27 cellular contexts compared by ENCODE assay signal in the genomic region with DNA sequence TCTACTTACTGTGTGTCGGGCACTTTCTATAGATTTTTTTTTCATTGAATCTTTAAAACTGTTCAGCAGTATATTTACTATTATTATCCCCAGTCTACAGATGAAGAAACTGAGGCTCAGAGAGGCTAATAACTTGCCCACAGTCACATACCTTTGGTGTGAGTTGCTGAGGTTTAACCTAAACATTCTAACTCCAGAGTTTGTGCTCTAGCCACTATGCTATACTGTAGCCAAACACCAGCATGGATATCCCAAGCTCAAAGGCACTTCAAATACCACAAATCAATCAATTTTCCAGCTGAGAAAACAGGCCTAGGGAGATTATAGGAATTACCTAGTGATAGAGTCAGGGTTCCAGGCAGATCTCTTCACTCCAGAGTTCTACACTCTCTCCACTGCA. TPM values are rescaled to one million over a fixed set of nuclear protein-coding genes. Genes with fewer than 3 reads are reported as not detected.
A peak's percentile ranks its signal among the peaks of the same experiment; 100 is the strongest.
DNase-seq lines count a peak whose midpoint lies in the region; ATAC-seq, FAIRE-seq and TF ChIP-seq lines count a peak whose summit lies in the region.
"Had no signal": no experiment of that assay in that cellular context is flagged by ENCODE, and none has a peak within 500 bp of the region (broad histone marks: within the 10 kb centered on the region; RNA-seq: fewer than 3 reads in every experiment).

No MANE protein-coding gene starts in this region.

- no peak overlapping the region for H3K4me2 ChIP-seq in GM23338

- H3K4me3 ChIP-seq in GM23338: no peak overlapping the region
- no peak overlapping the region for H3K4me3 ChIP-seq in RWPE2 (ENCODE audit: severe bottlenecking)
- no peak overlapping the region for H3K4me3 ChIP-seq in coronary artery
- H3K4me3 ChIP-seq: gastroesophageal sphincter, tibial nerve had no signal

- H3K27me3 Mint-ChIP-seq in GM23338 (ENCODE audit: insufficient read depth, low read depth, poor library complexity) (peaks cover 1% of the 10 kb centered on the region), osteocyte (ENCODE audit: unreplicated experiment) (no peaks in the 10 kb centered on the region)
- H3K27me3 Mint-ChIP-seq: activated naive CD8-positive, alpha-beta T cell; activated T-helper 17 cell treated with anti-CD3 and anti-CD28 coated beads, Interleukin-2, amount 50 U/mL, for 72 hours; IgD-negative memory B cell; stimulated activated naive CD8-positive, alpha-beta T cell treated with anti-CD3 and anti-CD28 coated beads, Interleukin-15, amount 100 ng/mL, for 72 hours had no signal

- no peaks in the 10 kb centered on the region for H3K79me2 ChIP-seq in GM23338 (replicated peaks; ENCODE audit: insufficient read depth)

- FAIRE-seq in GM19239 (lab: Jason Lieb, UNC): no peak

- H3K27ac ChIP-seq in GM23338 (ENCODE audit: low read depth) (no peak overlapping the region), RWPE2 (ENCODE audit: poor library complexity, severe bottlenecking) (peak overlapping the region; percentile 6), coronary artery (peak overlapping the region; percentile 48 to 79)
- H3K27ac ChIP-seq: WERI-Rb-1 had no signal

- H4K20me1 ChIP-seq in GM23338 (replicated peaks; ENCODE audit: insufficient read depth): no peaks in the 10 kb centered on the region

- H3K4me3 Mint-ChIP-seq in GM23338 (no peak overlapping the region), osteocyte (ENCODE audit: unreplicated experiment) (no peak overlapping the region)
- H3K4me3 Mint-ChIP-seq: activated naive CD8-positive, alpha-beta T cell; activated T-helper 17 cell treated with anti-CD3 and anti-CD28 coated beads, Interleukin-2, amount 50 U/mL, for 72 hours; stimulated activated naive CD8-positive, alpha-beta T cell treated with anti-CD3 and anti-CD28 coated beads, Interleukin-15, amount 100 ng/mL, for 72 hours had no signal

- no peak for ATAC-seq in GM23338
- no peak for ATAC-seq in RWPE2 (ENCODE audit: low read depth)
- ATAC-seq: activated T-helper 17 cell treated with anti-CD3 and anti-CD28 coated beads, Interleukin-2, amount 50 U/mL, for 72 hours; stimulated activated naive CD8-positive, alpha-beta T cell treated with anti-CD3 and anti-CD28 coated beads, Interleukin-15, amount 100 ng/mL, for 72 hours had no signal

- H3K4me1 ChIP-seq in GM23338 (ENCODE audit: insufficient read depth) (no peaks in the 10 kb centered on the region), RWPE2 (ENCODE audit: insufficient read depth, poor library complexity, severe bottlenecking) (no peaks in the 10 kb centered on the region)
- H3K4me1 ChIP-seq: BE2C had no signal

- DNase-seq in GM23338 (ENCODE audit: low spot score): no peak
- no peak for DNase-seq in RWPE2 (ENCODE audit: low spot score)
- DNase-seq in coronary artery (ENCODE audit: low spot score): no peak
- no peak for DNase-seq in osteocyte (ENCODE audit: extremely low spot score, unreplicated experiment)
- DNase-seq in SHP77 (lab: John Stamatoyannopoulos, UW): no peak
- DNase-seq in NCI-H446 treated with DMSO at 0.1 percent for 48 hours (lab: John Stamatoyannopoulos, UW): no peak
- no peak for DNase-seq in GM19239 (ENCODE audit: insufficient read length, low spot score)
- DNase-seq: activated CD4-positive, alpha-beta T cell treated with anti-CD3 and anti-CD28 coated beads, Interleukin-2, amount 50 U/mL, for 1 hour; BE2C; COR-L47; DND-41; NCI-H1417 treated with DMSO at 0.1 percent for 48 hours; NCI-H510A treated with DMSO at 0.1 percent for 48 hours; NK-92 treated with Interleukin-12 subunit alpha and Interleukin-12 subunit beta, amount 100 ng/mL, for 24 hours; occipital lobe; retina; stimulated activated CD4-positive, alpha-beta T cell treated with anti-CD3 and anti-CD28 coated beads, Interleukin-12 subunit alpha, Interleukin-12 subunit beta, amount 100 ng/mL, for 4 hours; stimulated activated CD4-positive, alpha-beta T cell treated with anti-CD3 and anti-CD28 coated beads, Interleukin-4, amount 100 ng/mL, for 4 hours; stimulated activated naive CD8-positive, alpha-beta T cell treated with anti-CD3 and anti-CD28 coated beads, Interleukin-15, amount 100 ng/mL, for 72 hours; WERI-Rb-1 had no signal

- H3K36me3 ChIP-seq in GM23338 (ENCODE audit: insufficient read depth) (no peaks in the 10 kb centered on the region), RWPE2 (ENCODE audit: low read depth) (no peaks in the 10 kb centered on the region)
- H3K36me3 ChIP-seq: BE2C, gastroesophageal sphincter, tibial nerve, WERI-Rb-1 had no signal

- no peaks in the 10 kb centered on the region for H3K36me3 Mint-ChIP-seq in GM23338 (ENCODE audit: low read depth)
- H3K36me3 Mint-ChIP-seq in osteocyte (ENCODE audit: unreplicated experiment): no peaks in the 10 kb centered on the region
- H3K36me3 Mint-ChIP-seq: IgD-negative memory B cell had no signal

- TF ChIP-seq CTCF in GM23338 (conservative IDR thresholded peaks at IDR 0.05; ENCODE audit: low read depth in 2 of 2) (no peak), RWPE2 (IDR thresholded peaks at IDR 0.05; ENCODE audit: poor library complexity, severe bottlenecking) (no peak), coronary artery (IDR thresholded peaks at IDR 0.05) (no peak), osteocyte (IDR thresholded peaks at IDR 0.05) (no peak)

- H3K27me3 ChIP-seq in GM23338 (ENCODE audit: insufficient read depth): no peaks in the 10 kb centered on the region
- no peaks in the 10 kb centered on the region for H3K27me3 ChIP-seq in RWPE2 (ENCODE audit: insufficient read depth, poor library complexity, severe bottlenecking)
- H3K27me3 ChIP-seq: BE2C, gastroesophageal sphincter, tibial nerve had no signal

- H3K4me1 Mint-ChIP-seq in GM23338 (no peaks in the 10 kb centered on the region), osteocyte (ENCODE audit: unreplicated experiment) (peaks cover 44% of the 10 kb centered on the region)
- H3K4me1 Mint-ChIP-seq: activated T-helper 17 cell treated with anti-CD3 and anti-CD28 coated beads, Interleukin-2, amount 50 U/mL, for 72 hours; stimulated activated naive CD8-positive, alpha-beta T cell treated with anti-CD3 and anti-CD28 coated beads, Interleukin-15, amount 100 ng/mL, for 72 hours had no signal

- no peaks in the 10 kb centered on the region for H3K9me3 ChIP-seq in RWPE2 (ENCODE audit: severe bottlenecking)
- H3K9me3 ChIP-seq: BE2C, gastroesophageal sphincter had no signal

- no peaks in the 10 kb centered on the region for H3K9me2 ChIP-seq in GM23338 (ENCODE audit: insufficient read depth)

- no peak overlapping the region for H3K27ac Mint-ChIP-seq in GM23338
- H3K27ac Mint-ChIP-seq in osteocyte (ENCODE audit: unreplicated experiment): peak overlapping the region; percentile 86
- H3K27ac Mint-ChIP-seq: activated naive CD8-positive, alpha-beta T cell; activated T-helper 17 cell treated with anti-CD3 and anti-CD28 coated beads, Interleukin-2, amount 50 U/mL, for 72 hours; IgD-negative memory B cell; stimulated activated naive CD8-positive, alpha-beta T cell treated with anti-CD3 and anti-CD28 coated beads, Interleukin-15, amount 100 ng/mL, for 72 hours had no signal

- H2AFZ ChIP-seq in GM23338: peak overlapping the region; percentile 68; the same call in 1 of the 2 replicates

- no peaks in the 10 kb centered on the region for H3F3A ChIP-seq in GM23338 (replicated peaks; ENCODE audit: low read depth)

- H3K9me3 Mint-ChIP-seq in GM23338 (no peaks in the 10 kb centered on the region; the same call in 1 of the 3 replicates), osteocyte (ENCODE audit: unreplicated experiment) (no peaks in the 10 kb centered on the region)
- H3K9me3 Mint-ChIP-seq: activated T-helper 17 cell treated with anti-CD3 and anti-CD28 coated beads, Interleukin-2, amount 50 U/mL, for 72 hours; stimulated activated naive CD8-positive, alpha-beta T cell treated with anti-CD3 and anti-CD28 coated beads, Interleukin-15, amount 100 ng/mL, for 72 hours had no signal

TF ChIP-seq in GM23338, 12 proteins besides CTCF, POLR2A, EP300 and RAD21:
- TF ChIP-seq EZH2phosphoT487 (IDR thresholded peaks at IDR 0.05; ENCODE audit: unreplicated experiment) (no peak), ZNF331 (CRISPR knock-in tag; IDR thresholded peaks at IDR 0.05; ENCODE audit: low read depth) (no peak), JUNB (IDR thresholded peaks at IDR 0.05; ENCODE audit: unreplicated experiment) (no peak), STAT1 (IDR thresholded peaks at IDR 0.05; ENCODE audit: unreplicated experiment) (no peak), CREB1 (CRISPR knock-in tag; IDR thresholded peaks at IDR 0.05; ENCODE audit: low read depth) (no peak)
- TF ChIP-seq, protein P1, sequence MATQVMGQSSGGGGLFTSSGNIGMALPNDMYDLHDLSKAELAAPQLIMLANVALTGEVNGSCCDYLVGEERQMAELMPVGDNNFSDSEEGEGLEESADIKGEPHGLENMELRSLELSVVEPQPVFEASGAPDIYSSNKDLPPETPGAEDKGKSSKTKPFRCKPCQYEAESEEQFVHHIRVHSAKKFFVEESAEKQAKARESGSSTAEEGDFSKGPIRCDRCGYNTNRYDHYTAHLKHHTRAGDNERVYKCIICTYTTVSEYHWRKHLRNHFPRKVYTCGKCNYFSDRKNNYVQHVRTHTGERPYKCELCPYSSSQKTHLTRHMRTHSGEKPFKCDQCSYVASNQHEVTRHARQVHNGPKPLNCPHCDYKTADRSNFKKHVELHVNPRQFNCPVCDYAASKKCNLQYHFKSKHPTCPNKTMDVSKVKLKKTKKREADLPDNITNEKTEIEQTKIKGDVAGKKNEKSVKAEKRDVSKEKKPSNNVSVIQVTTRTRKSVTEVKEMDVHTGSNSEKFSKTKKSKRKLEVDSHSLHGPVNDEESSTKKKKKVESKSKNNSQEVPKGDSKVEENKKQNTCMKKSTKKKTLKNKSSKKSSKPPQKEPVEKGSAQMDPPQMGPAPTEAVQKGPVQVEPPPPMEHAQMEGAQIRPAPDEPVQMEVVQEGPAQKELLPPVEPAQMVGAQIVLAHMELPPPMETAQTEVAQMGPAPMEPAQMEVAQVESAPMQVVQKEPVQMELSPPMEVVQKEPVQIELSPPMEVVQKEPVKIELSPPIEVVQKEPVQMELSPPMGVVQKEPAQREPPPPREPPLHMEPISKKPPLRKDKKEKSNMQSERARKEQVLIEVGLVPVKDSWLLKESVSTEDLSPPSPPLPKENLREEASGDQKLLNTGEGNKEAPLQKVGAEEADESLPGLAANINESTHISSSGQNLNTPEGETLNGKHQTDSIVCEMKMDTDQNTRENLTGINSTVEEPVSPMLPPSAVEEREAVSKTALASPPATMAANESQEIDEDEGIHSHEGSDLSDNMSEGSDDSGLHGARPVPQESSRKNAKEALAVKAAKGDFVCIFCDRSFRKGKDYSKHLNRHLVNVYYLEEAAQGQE (IDR thresholded peaks at IDR 0.05; ENCODE audit: unreplicated experiment): no peak

RNA-seq across cellular contexts. Expression of a gene that starts 20.5 kb away (rescaled TPM):
- 0.16 TPM in 1 of 2 replicates, not detected in the other for total RNA-seq in GM23338 (2014; rRNA removed; shearing (Covaris generic))
- polyA plus RNA-seq in GM23338 (2016; fragmentation: Nextera tagmentation; extraction: Ambion mirVana): 0.13 and 0.14 TPM in 2 replicates
- not detected in 2 replicates for total RNA-seq in osteocyte
- total RNA-seq: kidney epithelial cell, lung microvascular endothelial cell, occipital lobe had no signal
- polyA plus RNA-seq: IgD-negative memory B cell had no signal

RNA-seq across cellular contexts. Expression of a gene that starts 47.2 kb away (rescaled TPM):
- total RNA-seq in GM23338 (2014; rRNA removed; shearing (Covaris generic)): 11.0 and 13.5 TPM in 2 replicates
- 3.4 and 4.1 TPM in 2 replicates for polyA plus RNA-seq in GM23338 (2016; fragmentation: Nextera tagmentation; extraction: Ambion mirVana)
- total RNA-seq in osteocyte: 1.6 and 3.5 TPM in 2 replicates
